8 cellular contexts compared by ENCODE assay signal in the genomic region with DNA sequence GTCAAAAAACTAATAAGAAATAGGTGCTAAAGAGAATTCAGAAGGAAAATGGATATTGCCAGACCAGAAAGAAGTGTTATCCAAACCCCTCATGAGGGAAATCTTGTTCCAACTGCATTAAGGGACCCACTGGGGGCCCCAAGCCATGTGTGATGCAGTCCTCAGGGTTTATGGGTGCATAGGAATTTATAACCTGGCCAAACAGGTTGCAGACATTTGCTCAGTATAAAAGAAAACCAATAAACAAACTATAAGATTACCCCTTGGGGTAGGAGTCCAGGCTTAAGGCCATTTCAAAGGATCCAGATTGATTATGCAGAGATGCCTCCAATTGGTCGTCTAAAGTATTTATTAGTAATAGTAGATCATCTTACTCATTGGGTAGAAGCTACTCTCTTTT.
"Had no signal": no experiment of that assay in that cellular context is flagged by ENCODE, and none has a peak within 500 bp of the region (broad histone marks: within the 10 kb centered on the region; RNA-seq: fewer than 3 reads in every experiment).

No MANE protein-coding gene starts in this region.

- ATAC-seq: GM23338, HepG2 had no signal

- H2AFZ ChIP-seq: GM23338 had no signal

- H3K4me2 ChIP-seq: GM23338 had no signal

- H3K4me1 Mint-ChIP-seq: GM23338, H9, IgD-negative memory B cell had no signal

- FAIRE-seq: H1, H54, HepG2 had no signal

- H3K4me3 Mint-ChIP-seq: GM23338, H9, IgD-negative memory B cell had no signal

- H3K4me3 ChIP-seq: GM23338 had no signal

- H3K36me3 Mint-ChIP-seq: IgD-negative memory B cell had no signal

- H3K27ac Mint-ChIP-seq: GM23338, H9, IgD-negative memory B cell had no signal

- DNase-seq: H9, HCEC 1CT had no signal

- H3K27ac ChIP-seq: HL-60 had no signal
